In the genomic region with DNA sequence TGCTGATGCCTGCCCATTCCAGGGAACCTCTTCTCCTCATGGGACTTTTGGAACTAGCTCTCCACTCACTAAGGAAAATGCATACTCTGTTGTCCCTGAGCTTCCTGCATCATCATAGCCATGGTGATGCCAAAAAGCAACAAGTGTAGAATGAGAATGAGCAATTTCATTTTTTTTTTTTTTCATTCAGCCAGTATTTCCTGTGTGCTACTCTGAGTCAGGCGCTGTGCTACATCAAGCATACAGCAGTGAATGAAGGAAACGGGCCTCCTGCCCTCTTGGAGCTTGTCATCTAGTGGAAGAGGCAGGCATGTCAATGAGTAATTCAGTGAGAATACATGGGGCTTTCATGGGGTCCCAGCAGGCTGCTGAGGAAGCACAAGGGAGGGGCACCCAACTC, we compare ENCODE assay signal across 19 cellular contexts.
A peak's percentile ranks its signal among the peaks of the same experiment; 100 is the strongest.
DNase-seq lines count a peak whose midpoint lies in the region; ATAC-seq, FAIRE-seq and TF ChIP-seq lines count a peak whose summit lies in the region.
"Had no signal": no experiment of that assay in that cellular context is flagged by ENCODE, and none has a peak within 500 bp of the region (broad histone marks: within the 10 kb centered on the region; RNA-seq: fewer than 3 reads in every experiment).

No MANE protein-coding gene starts in this region.

- no peak overlapping the region for H3K4me3 Mint-ChIP-seq in astrocyte (ENCODE audit: unreplicated experiment)
- H3K4me3 Mint-ChIP-seq in activated naive CD4-positive, alpha-beta T cell treated with anti-CD3 and anti-CD28 coated beads for 36 hours, result no peak overlapping the region
- H3K4me3 Mint-ChIP-seq: B cell, H9 had no signal

- no peak for TF ChIP-seq EP300 in A549 (IDR thresholded peaks at IDR 0.05)

- POLR2A ChIA-PET in A549 (lab: Yijun Ruan, JAX), result interaction anchor here (0.8 kb wide), 1 partner anchor 51 kb away, joined by 4 read pairs; no protein-coding TSS in a partner anchor

- WGBS in A549 (ENCODE audit: missing lambda C conversion rate), result 62% methylated on average over 2 of the region's 2 CpGs

- H3K4me2 ChIP-seq in A549, result no peak overlapping the region
- H3K4me2 ChIP-seq in astrocyte (ENCODE audit: low read length), result no peak overlapping the region

- DNase-seq in A549 (ENCODE audit: low read depth in 1 of 2, low spot score in 1 of 2) (no peak), HT1080 (ENCODE audit: low read depth) (peak; percentile 65), astrocyte (ENCODE audit: low read depth) (no peak), iris pigment epithelial cell (ENCODE audit: low read depth) (peak; percentile 32), AML-193 (lab: John Stamatoyannopoulos, UW) (no peak), COR-L47 (lab: John Stamatoyannopoulos, UW) (no peak)
- no peak for DNase-seq in activated naive CD4-positive, alpha-beta T cell treated with anti-CD3 and anti-CD28 coated beads for 36 hours
- DNase-seq: 8988T, H9, KG1, MV-4-11, NCI-H1105 treated with DMSO at 0.1 percent for 48 hours, NCI-H2029 treated with DMSO at 0.1 percent for 48 hours, NCI-H226, NCI-H524, SJCRH30 had no signal

- H3K9me3 ChIP-seq in A549 (peaks cover 14% of the 10 kb centered on the region; the same call in 1 of the 3 replicates), astrocyte (ENCODE audit: insufficient read depth, low read depth, low read length) (no peaks in the 10 kb centered on the region)

- no peaks in the 10 kb centered on the region for H3K27me3 Mint-ChIP-seq in astrocyte (ENCODE audit: low read depth, unreplicated experiment)
- no peaks in the 10 kb centered on the region for H3K27me3 Mint-ChIP-seq in activated naive CD4-positive, alpha-beta T cell treated with anti-CD3 and anti-CD28 coated beads for 36 hours (ENCODE audit: low read depth)
- H3K27me3 Mint-ChIP-seq: B cell had no signal

- peak overlapping the region; percentile 42 for H3K27ac Mint-ChIP-seq in astrocyte (ENCODE audit: unreplicated experiment)
- no peak overlapping the region for H3K27ac Mint-ChIP-seq in activated naive CD4-positive, alpha-beta T cell treated with anti-CD3 and anti-CD28 coated beads for 36 hours
- H3K27ac Mint-ChIP-seq: B cell had no signal

- FAIRE-seq in A549 (lab: Jason Lieb, UNC) (no peak), astrocyte (lab: Jason Lieb, UNC) (no peak)

- H2AFZ ChIP-seq in astrocyte (ENCODE audit: low read depth, low read length), result no peak overlapping the region

- no peak for TF ChIP-seq RAD21 in A549 (conservative IDR thresholded peaks at IDR 0.05 in 1 of 2, IDR thresholded peaks at IDR 0.05 in 1 of 2)

- H3K4me1 ChIP-seq in A549 (peaks cover 17% of the 10 kb centered on the region), astrocyte (ENCODE audit: insufficient read depth, low read length) (peaks cover 11% of the 10 kb centered on the region)

- no peaks in the 10 kb centered on the region for H3K36me3 Mint-ChIP-seq in astrocyte (ENCODE audit: low read depth, unreplicated experiment)
- H3K36me3 Mint-ChIP-seq in activated naive CD4-positive, alpha-beta T cell treated with anti-CD3 and anti-CD28 coated beads for 36 hours (ENCODE audit: low read depth), result no peaks in the 10 kb centered on the region

- H3K27me3 ChIP-seq in astrocyte (ENCODE audit: insufficient read depth, low read length), result no peaks in the 10 kb centered on the region
- H3K27me3 ChIP-seq: SJCRH30 had no signal

- ATAC-seq in A549, result no peak; a peak in 1 of 6 replicates
- ATAC-seq: Panc1 had no signal

- no peak overlapping the region for H3K4me3 ChIP-seq in A549
- no peak overlapping the region for H3K4me3 ChIP-seq in astrocyte (ENCODE audit: insufficient read depth, low read depth, low read length)
- H3K4me3 ChIP-seq: SJCRH30 had no signal

- H3K9me3 Mint-ChIP-seq in astrocyte (ENCODE audit: unreplicated experiment), result peaks cover 12% of the 10 kb centered on the region
- peaks cover 5% of the 10 kb centered on the region for H3K9me3 Mint-ChIP-seq in activated naive CD4-positive, alpha-beta T cell treated with anti-CD3 and anti-CD28 coated beads for 36 hours

- H3K9ac ChIP-seq in astrocyte (ENCODE audit: low read length), result no peak overlapping the region

- no peaks in the 10 kb centered on the region for H3K79me2 ChIP-seq in astrocyte (ENCODE audit: insufficient read depth, low read length)

- H3K36me3 ChIP-seq in astrocyte (ENCODE audit: insufficient read depth, low read length), result no peaks in the 10 kb centered on the region
- H3K36me3 ChIP-seq: SJCRH30 had no signal

- H3K4me1 Mint-ChIP-seq in astrocyte (ENCODE audit: low read depth, unreplicated experiment), result peaks cover 2% of the 10 kb centered on the region
- no peaks in the 10 kb centered on the region for H3K4me1 Mint-ChIP-seq in activated naive CD4-positive, alpha-beta T cell treated with anti-CD3 and anti-CD28 coated beads for 36 hours (ENCODE audit: low read depth)
- H3K4me1 Mint-ChIP-seq: B cell had no signal

- intact Hi-C loops in activated naive CD4-positive, alpha-beta T cell treated with anti-CD3 and anti-CD28 coated beads for 36 hours (cut with micrococcal nuclease), result no loop called here

- TF ChIP-seq CTCF in A549 (IDR thresholded peaks at IDR 0.05), result no peak
- no peak for TF ChIP-seq CTCF in astrocyte (IDR thresholded peaks at IDR 0.05; ENCODE audit: insufficient read depth, low read depth, low read length)

- CTCF ChIA-PET in A549 (lab: Yijun Ruan, JAX), result interaction anchor here (0.9 to 1.5 kb wide), 3 partner anchors 41 to 191 kb away, joined by 3 read pairs; no protein-coding TSS in a partner anchor
- CTCF ChIA-PET in activated naive CD4-positive, alpha-beta T cell treated with anti-CD3 and anti-CD28 coated beads for 36 hours (lab: Charles Lee), result interaction anchor here (0.6 kb wide), 1 partner anchor 1070 kb away, joined by 7 read pairs; no protein-coding TSS in a partner anchor

- H3K27ac ChIP-seq in A549, result peak overlapping the region; percentile 32 to 83; a peak in 4 of 6 replicates
- H3K27ac ChIP-seq in astrocyte (ENCODE audit: low read depth, low read length), result no peak overlapping the region
- H3K27ac ChIP-seq: HL-60, SJCRH30 had no signal

- no peaks in the 10 kb centered on the region for H4K20me1 ChIP-seq in astrocyte (ENCODE audit: insufficient read depth, low read length)

- no peak for TF ChIP-seq POLR2A in A549 (IDR thresholded peaks at IDR 0.05; ENCODE audit: low read length)

TF ChIP-seq in A549, 52 proteins besides CTCF, POLR2A, EP300 and RAD21:
- no peak for TF ChIP-seq ESRRA (IDR thresholded peaks at IDR 0.05; ENCODE audit: borderline replicate concordance, low read length)
- TF ChIP-seq, protein P1, sequence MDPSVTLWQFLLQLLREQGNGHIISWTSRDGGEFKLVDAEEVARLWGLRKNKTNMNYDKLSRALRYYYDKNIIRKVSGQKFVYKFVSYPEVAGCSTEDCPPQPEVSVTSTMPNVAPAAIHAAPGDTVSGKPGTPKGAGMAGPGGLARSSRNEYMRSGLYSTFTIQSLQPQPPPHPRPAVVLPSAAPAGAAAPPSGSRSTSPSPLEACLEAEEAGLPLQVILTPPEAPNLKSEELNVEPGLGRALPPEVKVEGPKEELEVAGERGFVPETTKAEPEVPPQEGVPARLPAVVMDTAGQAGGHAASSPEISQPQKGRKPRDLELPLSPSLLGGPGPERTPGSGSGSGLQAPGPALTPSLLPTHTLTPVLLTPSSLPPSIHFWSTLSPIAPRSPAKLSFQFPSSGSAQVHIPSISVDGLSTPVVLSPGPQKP (IDR thresholded peaks at IDR 0.05; ENCODE audit: low read depth, low read length), result no peak
- no peak for TF ChIP-seq TP53 (CRISPR knock-in tag; IDR thresholded peaks at IDR 0.05)
- no peak for TF ChIP-seq GATA3 (IDR thresholded peaks at IDR 0.05; ENCODE audit: borderline replicate concordance)

Comparison
In these comparisons a context has a peak if more than half of its experiments do, and no peak if none do; other contexts are left out.
1. DNase-seq: peak in HT1080 (single experiment) and iris pigment epithelial cell (single experiment); none in A549 (0 of 2), astrocyte (single experiment), AML-193 (0 of 2), activated naive CD4-positive, alpha-beta T cell treated with anti-CD3 and anti-CD28 coated beads for 36 hours (single experiment) and COR-L47 (single experiment).